In genomic region chr5:14157494-14157782, GRCh38 we compare ENCODE assay signal across 14 cellular contexts. TPM values are rescaled to one million over a fixed set of nuclear protein-coding genes. Genes with fewer than 3 reads are reported as not detected.
DNase-seq lines count a peak whose midpoint lies in the region; ATAC-seq and TF ChIP-seq lines count a peak whose summit lies in the region.
"Had no signal": no experiment of that assay in that cellular context is flagged by ENCODE, and none has a peak within 500 bp of the region (broad histone marks: within the 10 kb centered on the region; RNA-seq: fewer than 3 reads in every experiment).

No MANE protein-coding gene starts in this region.

- H3K27ac ChIP-seq in skeletal muscle tissue (ENCODE audit: low read depth, low read length) = peak overlapping the region; percentile 67

- H3K4me1 ChIP-seq in skeletal muscle tissue (ENCODE audit: control insufficient read depth in 3 of 3, insufficient read depth in 3 of 3, low read length in 3 of 3) = peaks cover 62 to 74% (median 66%) of the 10 kb centered on the region in 3 donors

- peak overlapping the region in 2 of 3 donors; percentile 10 to 23 for H3K9ac ChIP-seq in skeletal muscle tissue (ENCODE audit: low read depth in 1 of 3, low read length in 3 of 3)

- no peaks in the 10 kb centered on the region for H3K36me3 Mint-ChIP-seq in activated B cell treated with CpG ODN at 0.5 μM for 24 hours (ENCODE audit: low read depth)
- H3K36me3 Mint-ChIP-seq: CD4-positive, CD25-positive, alpha-beta regulatory T cell had no signal

- DNase-seq in GM06990 (ENCODE audit: extremely low read depth, insufficient read length) = no peak
- DNase-seq in activated B cell treated with CpG ODN at 0.5 μM for 24 hours = no peak
- no peak for DNase-seq in fibroblast of pulmonary artery (ENCODE audit: low read depth)
- no peak for DNase-seq in GM19240 (ENCODE audit: insufficient read length, low spot score)
- no peak for DNase-seq in NCI-H226
- no peak for DNase-seq in stimulated activated CD4-positive, alpha-beta T cell treated with anti-CD3 and anti-CD28 coated beads, Interleukin-2, amount 100 ng/mL, for 24 hours
- DNase-seq in stimulated activated CD4-positive, alpha-beta T cell treated with anti-CD3 and anti-CD28 coated beads, Interleukin-1b, Interleukin-23, amount 100 ng/mL, for 48 hours = no peak
- DNase-seq: activated CD4-positive, alpha-beta T cell treated with anti-CD3 and anti-CD28 coated beads for 48 hours; activated T-cell treated with anti-CD3 and anti-CD28 coated beads, Interleukin-2, amount 50 U/mL, for 4 hours; aorta; CD4-positive, CD25-positive, alpha-beta regulatory T cell; H7; NCI-H2029 had no signal

- peak overlapping the region; percentile 24; the same call in 1 of the 2 replicates for H3K4me3 ChIP-seq in GM06990 (replicated peaks; ENCODE audit: low read depth, low read length)
- peak overlapping the region; percentile 16 for H3K4me3 ChIP-seq in fibroblast of pulmonary artery (replicated peaks; ENCODE audit: low read depth, low read length)
- H3K4me3 ChIP-seq in skeletal muscle tissue (ENCODE audit: low read length in 3 of 3) = no peak overlapping the region

- POLR2A ChIA-PET in activated B cell treated with CpG ODN at 0.5 μM for 24 hours (lab: Charles Lee) = interaction anchor here (0.6 to 5.4 kb wide), 7 partner anchors 8 to 107 kb away, joined by 3 to 101 read pairs (median 8); partner anchors contain the start of gene TRIO

- peak overlapping the region; percentile 35 for H3K4me3 Mint-ChIP-seq in activated B cell treated with CpG ODN at 0.5 μM for 24 hours
- H3K4me3 Mint-ChIP-seq: activated T-cell treated with anti-CD3 and anti-CD28 coated beads, Interleukin-2, amount 50 U/mL, for 4 hours; CD4-positive, CD25-positive, alpha-beta regulatory T cell had no signal

- H3K27me3 ChIP-seq in GM06990 (replicated peaks; ENCODE audit: control insufficient read depth, insufficient read depth, low read length) = no peaks in the 10 kb centered on the region
- no peaks in the 10 kb centered on the region for H3K27me3 ChIP-seq in skeletal muscle tissue (ENCODE audit: control insufficient read depth in 3 of 3, insufficient read depth in 3 of 3, low read length in 3 of 3)

- CTCF ChIA-PET in activated B cell treated with CpG ODN at 0.5 μM for 24 hours (lab: Charles Lee) = interaction anchor here (0.8 to 1.4 kb wide), 4 partner anchors 10 to 90 kb away, joined by 3 to 4 read pairs (median 3); no protein-coding TSS in a partner anchor

- H3K27me3 Mint-ChIP-seq in activated B cell treated with CpG ODN at 0.5 μM for 24 hours = no peaks in the 10 kb centered on the region

- H3K9me3 ChIP-seq in skeletal muscle tissue (ENCODE audit: control insufficient read depth in 3 of 3, low read length in 3 of 3) = no peaks in the 10 kb centered on the region

- peaks cover 36% of the 10 kb centered on the region for H3K4me1 Mint-ChIP-seq in activated B cell treated with CpG ODN at 0.5 μM for 24 hours

- H3K36me3 ChIP-seq in GM06990 (ENCODE audit: control insufficient read depth, insufficient read depth, low read length) = no peaks in the 10 kb centered on the region
- H3K36me3 ChIP-seq in skeletal muscle tissue (ENCODE audit: control insufficient read depth in 3 of 3, insufficient read depth in 3 of 3, low read length in 3 of 3) = no peaks in the 10 kb centered on the region

- TF ChIP-seq CTCF in GM06990 (IDR thresholded peaks at IDR 0.05; ENCODE audit: insufficient read depth, low read length, poor library complexity, severe bottlenecking) (no peak), activated B cell treated with CpG ODN at 0.5 μM for 24 hours (IDR thresholded peaks at IDR 0.05) (no peak), fibroblast of pulmonary artery (IDR thresholded peaks at IDR 0.05; ENCODE audit: low read length, missing control alignments) (no peak)

- intact Hi-C loops in activated B cell treated with CpG ODN at 0.5 μM for 24 hours (cut with micrococcal nuclease) = no loop called here

- ATAC-seq in activated B cell treated with CpG ODN at 0.5 μM for 24 hours (ENCODE audit: low read depth) = no peak
- ATAC-seq: activated T-cell treated with anti-CD3 and anti-CD28 coated beads, Interleukin-2, amount 50 U/mL, for 4 hours had no signal

- H3K27ac Mint-ChIP-seq in activated B cell treated with CpG ODN at 0.5 μM for 24 hours = no peak overlapping the region
- H3K27ac Mint-ChIP-seq: CD4-positive, CD25-positive, alpha-beta regulatory T cell had no signal

- H3K9me3 Mint-ChIP-seq in activated B cell treated with CpG ODN at 0.5 μM for 24 hours = no peaks in the 10 kb centered on the region
- H3K9me3 Mint-ChIP-seq: activated T-cell treated with anti-CD3 and anti-CD28 coated beads, Interleukin-2, amount 50 U/mL, for 4 hours had no signal

RNA-seq across cellular contexts. Expression of gene TRIO, which starts 14.3 kb away (rescaled TPM):
- total RNA-seq in activated B cell treated with CpG ODN at 0.5 μM for 24 hours (191 and 223 TPM in 2 replicates), skeletal muscle tissue (200 TPM)

Comparison
In these comparisons a context has a peak if more than half of its experiments do, and no peak if none do; other contexts are left out.
1. H3K4me3 ChIP-seq: peak in GM06990 (single experiment) and fibroblast of pulmonary artery (single experiment); none in skeletal muscle tissue (0 of 3).